ENCODE assay signal across 9 cellular contexts in genomic region chr1:220689696-220690095, GRCh38. TPM values are rescaled to one million over a fixed set of nuclear protein-coding genes. Genes with fewer than 3 reads are reported as not detected.
DNase-seq lines count a peak whose midpoint lies in the region; ATAC-seq, FAIRE-seq and TF ChIP-seq lines count a peak whose summit lies in the region.
"Had no signal": no experiment of that assay in that cellular context is flagged by ENCODE, and none has a peak within 500 bp of the region (broad histone marks: within the 10 kb centered on the region; RNA-seq: fewer than 3 reads in every experiment).

No MANE protein-coding gene starts in this region.

- no peaks in the 10 kb centered on the region for H3K27me3 ChIP-seq in GM06990 (replicated peaks; ENCODE audit: control insufficient read depth, insufficient read depth, low read length)
- no peaks in the 10 kb centered on the region for H3K27me3 ChIP-seq in right cardiac atrium (ENCODE audit: control insufficient read depth, insufficient read depth)
- no peaks in the 10 kb centered on the region for H3K27me3 ChIP-seq in small intestine (ENCODE audit: control insufficient read depth in 2 of 2, insufficient read depth in 2 of 2, low read length in 2 of 2)

- H3K9me3 ChIP-seq in right cardiac atrium (ENCODE audit: control insufficient read depth, low read length) = no peaks in the 10 kb centered on the region
- no peaks in the 10 kb centered on the region for H3K9me3 ChIP-seq in small intestine (ENCODE audit: control insufficient read depth, low read depth)
- H3K9me3 ChIP-seq: mucosa of descending colon had no signal

- H3K36me3 Mint-ChIP-seq in activated CD4-positive, alpha-beta memory T cell treated with anti-CD3 and anti-CD28 coated beads, Interleukin-2, amount 10 ng/mL, durations not matched to agents 7 days and 5 days (ENCODE audit: low read depth) = no peaks in the 10 kb centered on the region

- POLR2A ChIA-PET in activated CD4-positive, alpha-beta memory T cell treated with anti-CD3 and anti-CD28 coated beads, Interleukin-2, amount 10 ng/mL, durations not matched to agents 7 days and 5 days (lab: Charles Lee) = no interaction called here

- no peak overlapping the region for H3K27ac Mint-ChIP-seq in activated CD4-positive, alpha-beta memory T cell treated with anti-CD3 and anti-CD28 coated beads, Interleukin-2, amount 10 ng/mL, durations not matched to agents 7 days and 5 days

- H3K27ac ChIP-seq in right cardiac atrium (ENCODE audit: low read length) = no peak overlapping the region
- no peak overlapping the region for H3K27ac ChIP-seq in small intestine (ENCODE audit: low read depth in 1 of 2, low read length in 1 of 2)

- WGBS in right cardiac atrium = 29% methylated on average over 15 of the region's 15 CpGs
- WGBS in small intestine, 3 donors = 24 to 29% (median 27%) methylated on average over 15 of the region's 15 CpGs

- ATAC-seq in right cardiac atrium = no peak

- peaks cover 21% of the 10 kb centered on the region for H3K27me3 Mint-ChIP-seq in activated CD4-positive, alpha-beta memory T cell treated with anti-CD3 and anti-CD28 coated beads, Interleukin-2, amount 10 ng/mL, durations not matched to agents 7 days and 5 days

- no peaks in the 10 kb centered on the region for H3K4me1 ChIP-seq in right cardiac atrium (ENCODE audit: control insufficient read depth, insufficient read depth, low read length)
- H3K4me1 ChIP-seq in small intestine (ENCODE audit: control insufficient read depth in 2 of 2, insufficient read depth in 1 of 2, low read depth in 1 of 2, low read length in 1 of 2) = no peaks in the 10 kb centered on the region

- peak overlapping the region; percentile 77 for H3K4me3 Mint-ChIP-seq in activated CD4-positive, alpha-beta memory T cell treated with anti-CD3 and anti-CD28 coated beads, Interleukin-2, amount 10 ng/mL, durations not matched to agents 7 days and 5 days

- CTCF ChIA-PET in activated CD4-positive, alpha-beta memory T cell treated with anti-CD3 and anti-CD28 coated beads, Interleukin-2, amount 10 ng/mL, durations not matched to agents 7 days and 5 days (lab: Charles Lee) = interaction anchor here (1.4 to 3.8 kb wide), 2 partner anchors 21 to 44 kb away, joined by 3 to 35 read pairs; no protein-coding TSS in a partner anchor

- no peaks in the 10 kb centered on the region for H3K36me3 ChIP-seq in GM06990 (ENCODE audit: control insufficient read depth, insufficient read depth, low read length)
- H3K36me3 ChIP-seq in small intestine (ENCODE audit: control insufficient read depth in 2 of 2, insufficient read depth in 2 of 2, low read length in 2 of 2) = peaks cover 0 to 2% of the 10 kb centered on the region in 2 donors

- no peak for FAIRE-seq in small intestine (lab: Jason Lieb, UNC)

- peaks cover 7% of the 10 kb centered on the region for H3K4me1 Mint-ChIP-seq in activated CD4-positive, alpha-beta memory T cell treated with anti-CD3 and anti-CD28 coated beads, Interleukin-2, amount 10 ng/mL, durations not matched to agents 7 days and 5 days

- intact Hi-C loops in right cardiac atrium (cut with DNase I) = loop anchor here in 3 of 4 donors (2.0 to 5.0 kb wide), 3 partner anchors 43 to 88 kb away; no protein-coding TSS in a partner anchor

- H3K4me3 ChIP-seq in GM06990 (replicated peaks; ENCODE audit: low read depth, low read length) (peak overlapping the region; percentile 67), right cardiac atrium (ENCODE audit: low read length) (peak overlapping the region; percentile 79), skeletal muscle cell (ENCODE audit: low read depth, low read length) (peak overlapping the region; percentile 50), small intestine (ENCODE audit: low read depth in 1 of 2, low read length in 2 of 2) (peak overlapping the region in 1 of 2 donors; percentile 17)

- H3K9me3 Mint-ChIP-seq in activated CD4-positive, alpha-beta memory T cell treated with anti-CD3 and anti-CD28 coated beads, Interleukin-2, amount 10 ng/mL, durations not matched to agents 7 days and 5 days = no peaks in the 10 kb centered on the region

- DNase-seq in GM06990 (ENCODE audit: extremely low read depth, insufficient read length) = no peak
- no peak for DNase-seq in activated CD4-positive, alpha-beta memory T cell treated with anti-CD3 and anti-CD28 coated beads, Interleukin-2, amount 10 ng/mL, durations not matched to agents 7 days and 5 days
- no peak for DNase-seq in right cardiac atrium
- no peak for DNase-seq in skeletal muscle cell (ENCODE audit: low read depth)
- DNase-seq in NCI-H446 treated with DMSO at 0.1 percent for 48 hours (lab: John Stamatoyannopoulos, UW) = no peak
- no peak for DNase-seq in stimulated activated naive CD4-positive, alpha-beta T cell (lab: John Stamatoyannopoulos, UW)
- DNase-seq in GM19238 (ENCODE audit: insufficient read length, low spot score) = no peak
- DNase-seq in small intestine = no peak

- TF ChIP-seq CTCF in GM06990 (IDR thresholded peaks at IDR 0.05; ENCODE audit: insufficient read depth, low read length, poor library complexity, severe bottlenecking) = no peak

RNA-seq across cellular contexts. Expression of gene C1orf115, which starts 0.5 kb away (rescaled TPM):
- 1 to 10 TPM; 1.2 to 1.5 TPM for total RNA-seq in activated CD4-positive, alpha-beta memory T cell treated with anti-CD3 and anti-CD28 coated beads, Interleukin-2, amount 10 ng/mL, durations not matched to agents 7 days and 5 days
- 10 to 100 TPM; 10.3 to 16.1 (median 12.7) TPM for total RNA-seq in right cardiac atrium
- polyA plus RNA-seq in right cardiac atrium = 15.1 TPM
- polyA plus RNA-seq in small intestine = 100 to 1,000 TPM in 2 of 3 donors, 10 to 100 TPM in 1; 60.5 to 456 (median 313) TPM

RNA-seq across cellular contexts. Expression of gene MTARC2, which starts 58.4 kb away (rescaled TPM):
- not detected for total RNA-seq in activated CD4-positive, alpha-beta memory T cell treated with anti-CD3 and anti-CD28 coated beads, Interleukin-2, amount 10 ng/mL, durations not matched to agents 7 days and 5 days
- total RNA-seq in right cardiac atrium = 10 to 100 TPM; 25.9 to 33.0 (median 31.5) TPM
- polyA plus RNA-seq in right cardiac atrium (26.3 TPM), small intestine (10 to 100 TPM; 31.8 to 93.5 (median 76.2) TPM)

Comparison
In these comparisons a context has a peak if more than half of its experiments do, and no peak if none do; other contexts are left out.
1. RNA of gene C1orf115, which starts 0.5 kb away (total RNA-seq): 10.3 to 16.1 TPM in right cardiac atrium; 1.2 to 1.5 TPM in activated CD4-positive, alpha-beta memory T cell treated with anti-CD3 and anti-CD28 coated beads, Interleukin-2, amount 10 ng/mL, durations not matched to agents 7 days and 5 days; every median in the first group is over 4 times any median in the second.
2. RNA of gene MTARC2, which starts 58.4 kb away (total RNA-seq): 25.9 to 33.0 TPM in right cardiac atrium; not detected in activated CD4-positive, alpha-beta memory T cell treated with anti-CD3 and anti-CD28 coated beads, Interleukin-2, amount 10 ng/mL, durations not matched to agents 7 days and 5 days; every median in the first group is over 10 times any median in the second.